Comparison of ENCODE assay signal across 8 cellular contexts in genomic region chr15:57560976-57561711, GRCh38. TPM values are rescaled to one million over a fixed set of nuclear protein-coding genes. Genes with fewer than 3 reads are reported as not detected.
DNase-seq lines count a peak whose midpoint lies in the region; ATAC-seq lines count a peak whose summit lies in the region.

No MANE protein-coding gene starts in this region.

- H2BK15ac ChIP-seq in mesendoderm (replicated peaks; ENCODE audit: low read depth) = no peak overlapping the region

- H3K4ac ChIP-seq in mesendoderm (ENCODE audit: low read depth, low read length) = no peak overlapping the region

- no peak overlapping the region for H3K27ac Mint-ChIP-seq in activated CD4-positive, alpha-beta memory T cell treated with anti-CD3 and anti-CD28 coated beads, Interleukin-2, amount 10 ng/mL, durations not matched to agents 7 days and 5 days

- H3K27ac ChIP-seq in mesendoderm (ENCODE audit: low read depth, low read length) = no peak overlapping the region

- no peak overlapping the region for H4K5ac ChIP-seq in mesendoderm (ENCODE audit: low read length)

- no peak overlapping the region for H2BK120ac ChIP-seq in mesendoderm (ENCODE audit: low read depth, low read length)

- no peaks in the 10 kb centered on the region for H3K79me2 ChIP-seq in mesendoderm (ENCODE audit: control insufficient read depth, insufficient read depth, low read length)

- H3K36me3 Mint-ChIP-seq in activated CD4-positive, alpha-beta memory T cell treated with anti-CD3 and anti-CD28 coated beads, Interleukin-2, amount 10 ng/mL, durations not matched to agents 7 days and 5 days (ENCODE audit: low read depth) = no peaks in the 10 kb centered on the region

- no peaks in the 10 kb centered on the region for H3K4me1 ChIP-seq in mesendoderm (ENCODE audit: control insufficient read depth, low read depth, low read length)

- no peak overlapping the region for H3K18ac ChIP-seq in mesendoderm (ENCODE audit: low read length)

- H2BK5ac ChIP-seq in mesendoderm (ENCODE audit: low read length) = no peak overlapping the region

- H2AK5ac ChIP-seq in mesendoderm (ENCODE audit: low read length) = no peak overlapping the region

- H3K36me3 ChIP-seq in mesendoderm (ENCODE audit: control insufficient read depth, insufficient read depth, low read length) = no peaks in the 10 kb centered on the region

- CTCF ChIA-PET in activated CD4-positive, alpha-beta memory T cell treated with anti-CD3 and anti-CD28 coated beads, Interleukin-2, amount 10 ng/mL, durations not matched to agents 7 days and 5 days (lab: Charles Lee) = interaction anchor here (0.6 to 3.4 kb wide), 15 partner anchors 21 to 766 kb away, joined by 3 to 18 read pairs (median 4); partner anchors contain the start of gene POLR2M

- no peak overlapping the region for H3K4me3 ChIP-seq in mesendoderm (ENCODE audit: low read length)

- peaks cover 3% of the 10 kb centered on the region for H3K9me3 Mint-ChIP-seq in activated CD4-positive, alpha-beta memory T cell treated with anti-CD3 and anti-CD28 coated beads, Interleukin-2, amount 10 ng/mL, durations not matched to agents 7 days and 5 days

- H3K23ac ChIP-seq in mesendoderm (ENCODE audit: low read length) = no peak overlapping the region

- no peaks in the 10 kb centered on the region for H3K27me3 ChIP-seq in mesendoderm (ENCODE audit: insufficient read depth, low read length, poor library complexity)

- H3K4me1 Mint-ChIP-seq in activated CD4-positive, alpha-beta memory T cell treated with anti-CD3 and anti-CD28 coated beads, Interleukin-2, amount 10 ng/mL, durations not matched to agents 7 days and 5 days = peaks cover 38% of the 10 kb centered on the region

- no peak overlapping the region for H3K4me2 ChIP-seq in mesendoderm (ENCODE audit: low read length)

- H3K4me3 Mint-ChIP-seq in activated CD4-positive, alpha-beta memory T cell treated with anti-CD3 and anti-CD28 coated beads, Interleukin-2, amount 10 ng/mL, durations not matched to agents 7 days and 5 days = no peak overlapping the region

- no peak overlapping the region for H3K9ac ChIP-seq in mesendoderm (ENCODE audit: low read length)

- ATAC-seq in GM19438 (IDR thresholded peaks at IDR 0.05; ENCODE audit: low read depth, unreplicated experiment) = peak; percentile 71
- peak; percentile 74 for ATAC-seq in HG03520 (IDR thresholded peaks at IDR 0.05; ENCODE audit: unreplicated experiment)

- POLR2A ChIA-PET in activated CD4-positive, alpha-beta memory T cell treated with anti-CD3 and anti-CD28 coated beads, Interleukin-2, amount 10 ng/mL, durations not matched to agents 7 days and 5 days (lab: Charles Lee) = no interaction called here

- peaks cover 5% of the 10 kb centered on the region for H3K27me3 Mint-ChIP-seq in activated CD4-positive, alpha-beta memory T cell treated with anti-CD3 and anti-CD28 coated beads, Interleukin-2, amount 10 ng/mL, durations not matched to agents 7 days and 5 days

- H3K56ac ChIP-seq in mesendoderm (ENCODE audit: low read length) = no peak overlapping the region

- DNase-seq in COLO668 (lab: John Stamatoyannopoulos, UW; ENCODE audit: unreplicated experiment) (peak; percentile 66), NCI-H774 (lab: John Stamatoyannopoulos, UW) (peak; percentile 8), mesendoderm (peak; percentile 70)
- peak; percentile 67 for DNase-seq in activated CD4-positive, alpha-beta memory T cell treated with anti-CD3 and anti-CD28 coated beads, Interleukin-2, amount 10 ng/mL, durations not matched to agents 7 days and 5 days
- DNase-seq in effector CD4-positive, alpha-beta T cell = peak; percentile 52
- peak; percentile 37 for DNase-seq in stimulated activated CD8-positive, alpha-beta memory T cell treated with anti-CD3 and anti-CD28 coated beads, Interleukin-4, amount 100 ng/mL, for 24 hours (ENCODE audit: low read depth)

- WGBS in mesendoderm (ENCODE audit: extremely low coverage, insufficient coverage, low lambda C conversion rate) = no CpG with 5 or more reads among the region's 9 CpGs

- H3K79me1 ChIP-seq in mesendoderm (ENCODE audit: low read length) = no peaks in the 10 kb centered on the region

- H4K8ac ChIP-seq in mesendoderm (ENCODE audit: low read depth, low read length) = no peak overlapping the region

RNA-seq across cellular contexts. Expression of gene MYZAP, which starts 30.6 kb away (rescaled TPM):
- total RNA-seq in activated CD4-positive, alpha-beta memory T cell treated with anti-CD3 and anti-CD28 coated beads, Interleukin-2, amount 10 ng/mL, durations not matched to agents 7 days and 5 days = under 1 TPM in 1 of 2 experiments, not detected in 1; 0.18 TPM
- 0.59 TPM for polyA plus RNA-seq in mesendoderm (2013, experiment 1 of 2)
- 0.81 TPM for polyA plus RNA-seq in mesendoderm (2013, experiment 2 of 2)

Comparison
In these comparisons a context has a peak if more than half of its experiments do, and no peak if none do; other contexts are left out.
1. DNase-seq: peak in every context shown above with its lines; median percentile 70 in mesendoderm; 67 in activated CD4-positive, alpha-beta memory T cell treated with anti-CD3 and anti-CD28 coated beads, Interleukin-2, amount 10 ng/mL, durations not matched to agents 7 days and 5 days; 66 in COLO668; 52 in effector CD4-positive, alpha-beta T cell; 37 in stimulated activated CD8-positive, alpha-beta memory T cell treated with anti-CD3 and anti-CD28 coated beads, Interleukin-4, amount 100 ng/mL, for 24 hours; 8 in NCI-H774.